11 cellular contexts compared by ENCODE assay signal in genomic region chr20:11755071-11755881, GRCh38.
DNase-seq lines count a peak whose midpoint lies in the region; ATAC-seq and TF ChIP-seq lines count a peak whose summit lies in the region.
"Had no signal": no experiment of that assay in that cellular context is flagged by ENCODE, and none has a peak within 500 bp of the region (broad histone marks: within the 10 kb centered on the region; RNA-seq: fewer than 3 reads in every experiment).

No MANE protein-coding gene starts in this region.

- H3K9me3 Mint-ChIP-seq in activated T-cell treated with anti-CD3 and anti-CD28 coated beads, Interleukin-2, amount 50 U/mL, for 24 hours, result peaks cover 3% of the 10 kb centered on the region

- H3K4me1 Mint-ChIP-seq in activated T-cell treated with anti-CD3 and anti-CD28 coated beads, Interleukin-2, amount 50 U/mL, for 24 hours (ENCODE audit: low read depth), result no peaks in the 10 kb centered on the region

- DNase-seq in DMS53 (lab: John Stamatoyannopoulos, UW) (peak; percentile 66), NCI-H526 treated with DMSO at 0.1 percent for 48 hours (lab: John Stamatoyannopoulos, UW) (peak; percentile 30), fibroblast of peridontal ligament (ENCODE audit: extremely low read depth) (peak; percentile 73), putamen (ENCODE audit: low spot score) (peak; percentile 56), NCI-H1105 (lab: John Stamatoyannopoulos, UW) (no peak), foreskin keratinocyte (no peak)
- DNase-seq in activated T-cell treated with anti-CD3 and anti-CD28 coated beads, Interleukin-2, amount 50 U/mL, for 24 hours, result no peak
- DNase-seq: T-helper 9 cell had no signal

- no peak overlapping the region for H3K27ac Mint-ChIP-seq in activated T-cell treated with anti-CD3 and anti-CD28 coated beads, Interleukin-2, amount 50 U/mL, for 24 hours

- no peaks in the 10 kb centered on the region for H3K36me3 Mint-ChIP-seq in activated T-cell treated with anti-CD3 and anti-CD28 coated beads, Interleukin-2, amount 50 U/mL, for 24 hours (ENCODE audit: low read depth)

- H3K27ac ChIP-seq in foreskin keratinocyte, result no peak overlapping the region
- H3K27ac ChIP-seq: ascending aorta, thoracic aorta had no signal

- TF ChIP-seq CTCF in foreskin keratinocyte (conservative IDR thresholded peaks at IDR 0.05), result no peak

- no peaks in the 10 kb centered on the region for H3K27me3 Mint-ChIP-seq in activated T-cell treated with anti-CD3 and anti-CD28 coated beads, Interleukin-2, amount 50 U/mL, for 24 hours

- ATAC-seq in HG03196 (IDR thresholded peaks at IDR 0.05; ENCODE audit: unreplicated experiment) (no peak), foreskin keratinocyte (no peak)

- no peaks in the 10 kb centered on the region for H3K27me3 ChIP-seq in foreskin keratinocyte
- H3K27me3 ChIP-seq: ascending aorta had no signal

- no peaks in the 10 kb centered on the region for H3K4me1 ChIP-seq in foreskin keratinocyte
- H3K4me1 ChIP-seq: ascending aorta had no signal

- H3K4me3 Mint-ChIP-seq in activated T-cell treated with anti-CD3 and anti-CD28 coated beads, Interleukin-2, amount 50 U/mL, for 24 hours, result no peak overlapping the region

Comparison
In these comparisons a context has a peak if more than half of its experiments do, and no peak if none do; other contexts are left out.
1. DNase-seq: peak in DMS53 (single experiment), NCI-H526 treated with DMSO at 0.1 percent for 48 hours (single experiment), fibroblast of peridontal ligament (single experiment) and putamen (single experiment); none in NCI-H1105 (single experiment), activated T-cell treated with anti-CD3 and anti-CD28 coated beads, Interleukin-2, amount 50 U/mL, for 24 hours (single experiment) and foreskin keratinocyte (0 of 2).